9 cellular contexts compared by ENCODE assay signal in the genomic region with DNA sequence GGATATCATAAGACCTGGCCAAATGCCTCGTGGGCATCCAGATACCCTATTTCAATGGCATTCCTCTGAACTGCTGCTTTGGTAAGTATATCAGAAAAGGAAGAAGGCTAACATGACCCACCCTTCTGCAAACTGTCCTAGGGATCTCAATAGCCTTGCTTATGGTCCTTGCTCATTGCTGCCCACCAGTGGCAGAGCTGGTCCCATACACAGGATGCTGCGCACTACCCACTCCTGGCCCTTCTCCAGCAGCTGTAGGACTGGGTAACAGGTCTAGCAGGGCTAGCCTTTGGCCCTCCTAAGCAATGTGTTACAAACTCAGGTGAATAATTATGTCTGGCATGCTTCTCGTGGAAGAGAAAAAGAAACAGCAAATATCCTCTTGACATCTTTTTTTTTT.
DNase-seq lines count a peak whose midpoint lies in the region; ATAC-seq and TF ChIP-seq lines count a peak whose summit lies in the region.
"Had no signal": no experiment of that assay in that cellular context is flagged by ENCODE, and none has a peak within 500 bp of the region (broad histone marks: within the 10 kb centered on the region; RNA-seq: fewer than 3 reads in every experiment).

No MANE protein-coding gene starts in this region.

- ATAC-seq in HG03159 (IDR thresholded peaks at IDR 0.05; ENCODE audit: unreplicated experiment), result peak; percentile 85
- ATAC-seq in stimulated activated naive CD8-positive, alpha-beta T cell treated with anti-CD3 and anti-CD28 coated beads, Interleukin-15, Interleukin-2, amounts not matched to agents 100 U/mL and 50 U/mL, for 24 hours, result no peak
- no peak for ATAC-seq in GM21786 (IDR thresholded peaks at IDR 0.05; ENCODE audit: unreplicated experiment)

- H3K27ac ChIP-seq in SJCRH30, result no peak overlapping the region
- H3K27ac ChIP-seq: adrenal gland had no signal

- H3K36me3 Mint-ChIP-seq in activated T-cell treated with anti-CD3 and anti-CD28 coated beads, Interleukin-2, amount 50 U/mL, for 24 hours (ENCODE audit: low read depth), result no peaks in the 10 kb centered on the region
- H3K36me3 Mint-ChIP-seq in glutamatergic neuron (ENCODE audit: unreplicated experiment), result no peaks in the 10 kb centered on the region

- no peaks in the 10 kb centered on the region for H3K9me3 Mint-ChIP-seq in activated T-cell treated with anti-CD3 and anti-CD28 coated beads, Interleukin-2, amount 50 U/mL, for 24 hours
- H3K9me3 Mint-ChIP-seq in glutamatergic neuron (ENCODE audit: unreplicated experiment), result no peaks in the 10 kb centered on the region

- no peaks in the 10 kb centered on the region for H3K4me1 ChIP-seq in SJCRH30
- H3K4me1 ChIP-seq: adrenal gland had no signal

- H3K27me3 ChIP-seq in SJCRH30, result no peaks in the 10 kb centered on the region
- H3K27me3 ChIP-seq: adrenal gland had no signal

- H3K27ac Mint-ChIP-seq in activated T-cell treated with anti-CD3 and anti-CD28 coated beads, Interleukin-2, amount 50 U/mL, for 24 hours, result no peak overlapping the region
- no peak overlapping the region for H3K27ac Mint-ChIP-seq in glutamatergic neuron (ENCODE audit: unreplicated experiment)

- no peaks in the 10 kb centered on the region for H3K27me3 Mint-ChIP-seq in activated T-cell treated with anti-CD3 and anti-CD28 coated beads, Interleukin-2, amount 50 U/mL, for 24 hours
- H3K27me3 Mint-ChIP-seq in glutamatergic neuron (ENCODE audit: unreplicated experiment), result peaks cover 2% of the 10 kb centered on the region

- no peaks in the 10 kb centered on the region for H3K4me1 Mint-ChIP-seq in activated T-cell treated with anti-CD3 and anti-CD28 coated beads, Interleukin-2, amount 50 U/mL, for 24 hours (ENCODE audit: low read depth)
- peaks cover 10% of the 10 kb centered on the region for H3K4me1 Mint-ChIP-seq in glutamatergic neuron (ENCODE audit: low read depth, unreplicated experiment)

- H3K9me3 ChIP-seq in SJCRH30 (replicated peaks), result no peaks in the 10 kb centered on the region
- H3K9me3 ChIP-seq: adrenal gland had no signal

- no peak overlapping the region for H3K4me3 ChIP-seq in SJCRH30
- H3K4me3 ChIP-seq: adrenal gland had no signal

- H3K4me3 Mint-ChIP-seq in activated T-cell treated with anti-CD3 and anti-CD28 coated beads, Interleukin-2, amount 50 U/mL, for 24 hours, result no peak overlapping the region
- no peak overlapping the region for H3K4me3 Mint-ChIP-seq in glutamatergic neuron (ENCODE audit: unreplicated experiment)

- H3K36me3 ChIP-seq in SJCRH30, result no peaks in the 10 kb centered on the region
- H3K36me3 ChIP-seq: adrenal gland had no signal

- TF ChIP-seq CTCF in glutamatergic neuron (IDR thresholded peaks at IDR 0.05; ENCODE audit: partially characterized antibody, unreplicated experiment), result peak; percentile 52

- DNase-seq in activated T-cell treated with anti-CD3 and anti-CD28 coated beads for 48 hours (ENCODE audit: low read depth), result peak; percentile 7
- DNase-seq in activated T-cell treated with anti-CD3 and anti-CD28 coated beads, Interleukin-2, amount 50 U/mL, for 24 hours, result no peak
- DNase-seq in SJCRH30, result peak; percentile 48 to 73
- DNase-seq in glutamatergic neuron, result peak; percentile 67
- peak; percentile 12 for DNase-seq in stimulated activated naive CD8-positive, alpha-beta T cell treated with anti-CD3 and anti-CD28 coated beads, Interleukin-15, Interleukin-2, amounts not matched to agents 100 U/mL and 50 U/mL, for 24 hours
- no peak for DNase-seq in activated T-cell treated with anti-CD3 and anti-CD28 coated beads, Interleukin-2, amount 50 U/mL, for 1 hour

Comparison
In these comparisons a context has a peak if more than half of its experiments do, and no peak if none do; other contexts are left out.
1. DNase-seq: peak in activated T-cell treated with anti-CD3 and anti-CD28 coated beads for 48 hours (single experiment), SJCRH30 (2 of 2), glutamatergic neuron (single experiment) and stimulated activated naive CD8-positive, alpha-beta T cell treated with anti-CD3 and anti-CD28 coated beads, Interleukin-15, Interleukin-2, amounts not matched to agents 100 U/mL and 50 U/mL, for 24 hours (single experiment); none in activated T-cell treated with anti-CD3 and anti-CD28 coated beads, Interleukin-2, amount 50 U/mL, for 24 hours (single experiment) and activated T-cell treated with anti-CD3 and anti-CD28 coated beads, Interleukin-2, amount 50 U/mL, for 1 hour (single experiment).